ENCODE assay signal across 12 cellular contexts in genomic region chr11:20368441-20368840, GRCh38. TPM values are rescaled to one million over a fixed set of nuclear protein-coding genes. Genes with fewer than 3 reads are reported as not detected.
DNase-seq lines count a peak whose midpoint lies in the region; ATAC-seq and TF ChIP-seq lines count a peak whose summit lies in the region.
"Had no signal": no experiment of that assay in that cellular context is flagged by ENCODE, and none has a peak within 500 bp of the region (broad histone marks: within the 10 kb centered on the region; RNA-seq: fewer than 3 reads in every experiment).

No MANE protein-coding gene starts in this region.

- no peak for TF ChIP-seq CTCF in thyroid gland (IDR thresholded peaks at IDR 0.05)

- no peak overlapping the region for H3K4me3 Mint-ChIP-seq in activated naive CD4-positive, alpha-beta T cell treated with anti-CD3 and anti-CD28 coated beads for 36 hours
- H3K4me3 Mint-ChIP-seq: IgD-negative memory B cell had no signal

- peak overlapping the region; percentile 80 to 90 (median 84) for H3K27ac ChIP-seq in thyroid gland
- H3K27ac ChIP-seq: neutrophil had no signal

- H3K27me3 Mint-ChIP-seq in activated naive CD4-positive, alpha-beta T cell treated with anti-CD3 and anti-CD28 coated beads for 36 hours (ENCODE audit: low read depth): no peaks in the 10 kb centered on the region
- H3K27me3 Mint-ChIP-seq: IgD-negative memory B cell had no signal

- H3K36me3 Mint-ChIP-seq in activated naive CD4-positive, alpha-beta T cell treated with anti-CD3 and anti-CD28 coated beads for 36 hours (ENCODE audit: low read depth): peaks cover 51% of the 10 kb centered on the region

- no peaks in the 10 kb centered on the region for H3K9me3 Mint-ChIP-seq in activated naive CD4-positive, alpha-beta T cell treated with anti-CD3 and anti-CD28 coated beads for 36 hours
- H3K9me3 Mint-ChIP-seq: IgD-negative memory B cell had no signal

- peak; percentile 53 for ATAC-seq in SK-N-SH treated with all-trans-retinoic acid at 6 μM for 48 hours
- peak; percentile 70 for ATAC-seq in esophagus mucosa
- no peak for ATAC-seq in HG02678 (IDR thresholded peaks at IDR 0.05; ENCODE audit: unreplicated experiment)
- ATAC-seq: gastrocnemius medialis had no signal

- H3K4me3 ChIP-seq in thyroid gland (replicated peaks in 1 of 3): no peak overlapping the region
- H3K4me3 ChIP-seq: gastrocnemius medialis had no signal

- intact Hi-C loops in activated naive CD4-positive, alpha-beta T cell treated with anti-CD3 and anti-CD28 coated beads for 36 hours (cut with micrococcal nuclease): loop anchor here (5.0 to 10.0 kb wide), 3 partner anchors 646 to 1974 kb away; partner anchors contain the start of genes E2F8 and LDHA
- intact Hi-C loops in thyroid gland (cut with DNase I): no loop called here

- no peaks in the 10 kb centered on the region for H3K9me3 ChIP-seq in thyroid gland
- H3K9me3 ChIP-seq: gastrocnemius medialis, neutrophil had no signal

- no peak for DNase-seq in activated naive CD4-positive, alpha-beta T cell treated with anti-CD3 and anti-CD28 coated beads for 36 hours
- no peak for DNase-seq in activated naive CD4-positive, alpha-beta T cell treated with Interleukin-2 at 50 U/mL for 16 hours
- DNase-seq in thyroid gland: peak; percentile 82 to 84
- no peak for DNase-seq in epidermal melanocyte (ENCODE audit: insufficient read length, low spot score)
- DNase-seq in HK-2 (ENCODE audit: unreplicated experiment): no peak
- DNase-seq: gastrocnemius medialis; stimulated activated CD4-positive, alpha-beta T cell treated with anti-CD3 and anti-CD28 coated beads, Interleukin-4, amount 100 ng/mL, for 1 hour had no signal

- peaks cover 46 to 55% of the 10 kb centered on the region in 2 donors for H3K4me1 ChIP-seq in thyroid gland

- TF ChIP-seq POLR2A in thyroid gland (IDR thresholded peaks at IDR 0.05): peak in 1 of 2 donors; percentile 49

- H3K36me3 ChIP-seq in thyroid gland: peaks cover 0 to 7% of the 10 kb centered on the region in 2 donors

- H3K27me3 ChIP-seq in thyroid gland: no peaks in the 10 kb centered on the region
- H3K27me3 ChIP-seq: gastrocnemius medialis, neutrophil had no signal

- CTCF ChIA-PET in activated naive CD4-positive, alpha-beta T cell treated with anti-CD3 and anti-CD28 coated beads for 36 hours (lab: Charles Lee): interaction anchor here (1.5 to 2.4 kb wide), 2 partner anchors 9 to 14 kb away, joined by 5 to 6 read pairs; no protein-coding TSS in a partner anchor

- peak overlapping the region; percentile 47 for H3K27ac Mint-ChIP-seq in activated naive CD4-positive, alpha-beta T cell treated with anti-CD3 and anti-CD28 coated beads for 36 hours

- peaks cover 45% of the 10 kb centered on the region for H3K4me1 Mint-ChIP-seq in activated naive CD4-positive, alpha-beta T cell treated with anti-CD3 and anti-CD28 coated beads for 36 hours (ENCODE audit: low read depth)

TF ChIP-seq in SK-N-SH treated with all-trans-retinoic acid at 6 μM for 48 hours, 23 proteins besides CTCF, POLR2A, EP300 and RAD21:
- TF ChIP-seq ISL1 (CRISPR knock-in tag; IDR thresholded peaks at IDR 0.05): peak; percentile 13; the same call in 1 of the 2 replicates
- no peak for TF ChIP-seq CSRNP3 (CRISPR knock-in tag; IDR thresholded peaks at IDR 0.05)

RNA-seq across cellular contexts. Expression of gene HTATIP2, which starts 4.9 kb away (rescaled TPM):
- 10 to 100 TPM; 78.3 to 80.7 TPM for total RNA-seq in activated naive CD4-positive, alpha-beta T cell treated with anti-CD3 and anti-CD28 coated beads for 36 hours
- total RNA-seq in esophagus mucosa: 39.5 TPM
- total RNA-seq in thyroid gland: 100 to 1,000 TPM in 3 of 4 donors, 10 to 100 TPM in 1; 70.8 to 151 (median 134) TPM

RNA-seq across cellular contexts. Expression of gene PRMT3, which starts 19.1 kb away (rescaled TPM):
- total RNA-seq in activated naive CD4-positive, alpha-beta T cell treated with anti-CD3 and anti-CD28 coated beads for 36 hours: 10 to 100 TPM; 31.0 to 33.2 TPM
- total RNA-seq in esophagus mucosa: 16.7 TPM
- total RNA-seq in thyroid gland: 10 to 100 TPM; 40.3 to 81.1 (median 75.3) TPM

Comparison
In these comparisons a context has a peak if more than half of its experiments do, and no peak if none do; other contexts are left out.
1. DNase-seq: peak in thyroid gland (2 of 2); none in activated naive CD4-positive, alpha-beta T cell treated with anti-CD3 and anti-CD28 coated beads for 36 hours (single experiment), activated naive CD4-positive, alpha-beta T cell treated with Interleukin-2 at 50 U/mL for 16 hours (single experiment), epidermal melanocyte (single experiment) and HK-2 (single experiment).